ENCODE assay signal across 29 cellular contexts in the genomic region with DNA sequence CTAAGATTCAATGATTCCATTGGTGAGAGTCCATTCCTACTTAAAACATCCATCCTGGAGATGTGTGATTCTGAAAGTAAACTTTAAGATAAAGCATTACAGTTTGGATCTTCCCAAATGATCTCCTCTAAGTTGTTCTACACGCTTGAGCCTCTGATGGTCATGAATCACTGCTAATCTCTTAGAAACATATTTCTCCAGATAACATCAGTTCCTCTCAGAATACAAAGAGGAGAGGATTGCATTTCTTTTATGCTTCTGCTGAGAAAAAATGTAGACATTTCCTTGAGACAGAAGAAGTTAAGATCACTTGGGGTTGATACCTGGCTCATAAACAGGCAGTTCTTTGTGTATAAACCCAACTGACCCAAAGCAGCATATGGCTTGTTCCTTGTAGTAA.
DNase-seq lines count a peak whose midpoint lies in the region; ATAC-seq and TF ChIP-seq lines count a peak whose summit lies in the region.
"Had no signal": no experiment of that assay in that cellular context is flagged by ENCODE, and none has a peak within 500 bp of the region (broad histone marks: within the 10 kb centered on the region; RNA-seq: fewer than 3 reads in every experiment).

No MANE protein-coding gene starts in this region.

- no peaks in the 10 kb centered on the region for H3K79me2 ChIP-seq in PC-9 (ENCODE audit: low read depth)

- ATAC-seq in HG02973 (IDR thresholded peaks at IDR 0.05; ENCODE audit: unreplicated experiment) (no peak), omental fat pad (ENCODE audit: low FRiP score) (no peak), GM21619 (IDR thresholded peaks at IDR 0.05; ENCODE audit: unreplicated experiment) (no peak)
- ATAC-seq: A549; activated CD4-positive, CD25-positive, alpha-beta regulatory T cell treated with anti-CD3 and anti-CD28 coated beads, Interleukin-2, amount 50 U/mL, for 24 hours; body of pancreas; psoas muscle; Right ventricle myocardium inferior; upper lobe of right lung had no signal

- H3K27me3 ChIP-seq in PC-9 (ENCODE audit: insufficient read depth, low read depth) (no peaks in the 10 kb centered on the region), dorsolateral prefrontal cortex (no peaks in the 10 kb centered on the region)
- H3K27me3 ChIP-seq: BE2C, body of pancreas, esophagus squamous epithelium, upper lobe of right lung had no signal

- H4K20me1 ChIP-seq in PC-9 (ENCODE audit: insufficient read depth) = no peaks in the 10 kb centered on the region

- POLR2A ChIA-PET in PC-9 (lab: Charles Lee; ENCODE audit: unreplicated experiment) = no interaction called here

- no peaks in the 10 kb centered on the region for H3F3A ChIP-seq in PC-9 (ENCODE audit: insufficient read depth, low read depth)

- CTCF ChIA-PET in PC-9 (lab: Charles Lee) = no interaction called here

- DNase-seq in COLO829 (ENCODE audit: low spot score) (peak; percentile 17), PC-9 (peak; percentile 1 to 37), choroid plexus epithelial cell (ENCODE audit: low read depth) (peak; percentile 42), dorsolateral prefrontal cortex (no peak), omental fat pad (ENCODE audit: low spot score) (no peak)
- DNase-seq: activated CD4-positive, alpha-beta memory T cell treated with anti-CD3 and anti-CD28 coated beads, Interleukin-2, amount 10 ng/mL, durations not matched to agents 7 days and 5 days; activated effector memory CD4-positive, alpha-beta T cell treated with anti-CD3 and anti-CD28 coated beads, Interleukin-2, amount 50 U/mL, for 16 hours; activated T-cell treated with anti-CD3 and anti-CD28 coated beads for 4 hours; BE2C; body of pancreas; endodermal cell; esophagus squamous epithelium; glutamatergic neuron; kidney glomerular epithelial cell; NCI-H1105 treated with DMSO at 0.1 percent for 48 hours; NCI-H2081; NCI-H82; psoas muscle; stimulated activated CD4-positive, alpha-beta T cell treated with anti-CD3 and anti-CD28 coated beads, Interleukin-1b, Interleukin-23, amount 100 ng/mL, for 48 hours; SW 1271; upper lobe of right lung had no signal

- WGBS in mesodermal cell (ENCODE audit: insufficient coverage in 2 of 2), 2 experiments = 100% methylated on average over 1 of the region's 1 CpG; no CpG with 5 or more reads in 1 of the 2 experiments

- TF ChIP-seq CTCF in PC-9 (conservative IDR thresholded peaks at IDR 0.05) (no peak), choroid plexus epithelial cell (conservative IDR thresholded peaks at IDR 0.05; ENCODE audit: low read depth, low read length) (no peak), dorsolateral prefrontal cortex (IDR thresholded peaks at IDR 0.05 in 54 of 56, conservative IDR thresholded peaks at IDR 0.05 in 2 of 56; ENCODE audit: low read depth in 1 of 56, partially characterized antibody in 56 of 56) (no peak), omental fat pad (IDR thresholded peaks at IDR 0.05) (no peak)

- no TSS peak for BruUV-seq in PC-9 (replicated peaks; lab: Mats Ljungman, UMichigan)

- intact Hi-C loops in PC-9 (cut with micrococcal nuclease; ENCODE audit: unreplicated experiment) (no loop called here), dorsolateral prefrontal cortex (cut with DNase I) (no loop called here)

- no peak overlapping the region for H3K4me2 ChIP-seq in PC-9
- H3K4me2 ChIP-seq: A549 had no signal

- H2AFZ ChIP-seq in PC-9 = no peak overlapping the region

- H3K9me3 ChIP-seq in PC-9 (ENCODE audit: insufficient read depth, low read depth) (no peaks in the 10 kb centered on the region), mesodermal cell (ENCODE audit: control insufficient read depth, low read length) (no peaks in the 10 kb centered on the region)
- H3K9me3 ChIP-seq: A549, BE2C, body of pancreas, esophagus squamous epithelium, HAP-1, psoas muscle, upper lobe of right lung had no signal

- H3K4me1 ChIP-seq in PC-9 (replicated peaks; ENCODE audit: insufficient read depth) = no peaks in the 10 kb centered on the region
- no peaks in the 10 kb centered on the region for H3K4me1 ChIP-seq in mesodermal cell (ENCODE audit: control insufficient read depth, insufficient read depth, low read length, poor library complexity, severe bottlenecking)
- H3K4me1 ChIP-seq: A549, body of pancreas, psoas muscle, upper lobe of right lung had no signal

- H3K27ac ChIP-seq in PC-9 = no peak overlapping the region
- peak overlapping the region; percentile 32 for H3K27ac ChIP-seq in mesodermal cell (ENCODE audit: low read depth, low read length, severe bottlenecking)
- no peak overlapping the region for H3K27ac ChIP-seq in dorsolateral prefrontal cortex
- H3K27ac ChIP-seq: A549, body of pancreas, esophagus squamous epithelium, psoas muscle, upper lobe of right lung had no signal

- no peaks in the 10 kb centered on the region for H3K36me3 ChIP-seq in PC-9 (ENCODE audit: low read depth)
- no peaks in the 10 kb centered on the region for H3K36me3 ChIP-seq in mesodermal cell (ENCODE audit: control insufficient read depth, insufficient read depth, low read length)
- H3K36me3 ChIP-seq: BE2C, esophagus squamous epithelium, HAP-1, upper lobe of right lung had no signal

- no peak overlapping the region for H3K4me3 ChIP-seq in PC-9
- no peak overlapping the region for H3K4me3 ChIP-seq in choroid plexus epithelial cell (ENCODE audit: low read depth, low read length)
- no peak overlapping the region for H3K4me3 ChIP-seq in mesodermal cell (ENCODE audit: extremely low read depth, insufficient read depth, low read length, poor library complexity, severe bottlenecking)
- H3K4me3 ChIP-seq in dorsolateral prefrontal cortex = no peak overlapping the region
- H3K4me3 ChIP-seq: A549, body of pancreas, esophagus squamous epithelium, HAP-1, lung, psoas muscle, upper lobe of right lung had no signal

- H3K9me2 ChIP-seq in PC-9 (ENCODE audit: insufficient read depth) = no peaks in the 10 kb centered on the region

Comparison
In these comparisons a context has a peak if more than half of its experiments do, and no peak if none do; other contexts are left out.
1. DNase-seq: peak in COLO829 (single experiment), PC-9 (2 of 2) and choroid plexus epithelial cell (single experiment); none in dorsolateral prefrontal cortex (0 of 10) and omental fat pad (single experiment).